ENCODE assay signal across 9 cellular contexts in the genomic region with DNA sequence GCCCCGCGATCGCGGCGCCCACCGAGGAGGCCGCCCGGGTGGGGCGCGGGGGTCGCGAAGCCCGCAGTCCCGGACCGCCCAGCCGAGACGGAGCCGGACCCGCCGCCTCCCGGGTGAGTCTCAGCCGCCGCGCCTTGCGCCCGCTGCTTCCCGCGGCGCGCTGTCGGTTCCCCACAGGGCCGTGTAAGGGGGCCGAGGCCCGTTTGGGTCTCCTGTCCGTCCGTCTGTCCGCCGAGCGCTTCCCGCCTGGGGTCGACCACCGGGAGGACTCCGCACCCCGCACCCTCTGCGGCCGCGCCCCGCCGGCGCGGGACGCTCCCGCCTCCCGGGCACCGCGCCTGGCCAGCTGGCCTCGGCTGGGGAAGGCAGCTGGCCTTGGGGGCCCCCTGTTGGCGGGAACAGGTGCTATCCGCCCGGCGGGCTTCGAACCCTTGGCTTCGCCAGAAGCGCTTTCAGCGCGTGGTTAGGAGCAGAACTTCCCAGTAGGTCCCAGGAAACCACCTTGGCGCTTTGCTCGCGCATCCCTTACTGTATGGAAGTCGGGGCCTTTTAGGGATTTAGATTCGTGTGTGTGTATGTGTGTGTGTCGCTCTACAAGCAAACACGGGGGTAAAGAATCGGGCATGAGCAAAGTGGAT. TPM values are rescaled to one million over a fixed set of nuclear protein-coding genes. Genes with fewer than 3 reads are reported as not detected.
DNase-seq lines count a peak whose midpoint lies in the region; ATAC-seq and TF ChIP-seq lines count a peak whose summit lies in the region.
"Had no signal": no experiment of that assay in that cellular context is flagged by ENCODE, and none has a peak within 500 bp of the region (broad histone marks: within the 10 kb centered on the region; RNA-seq: fewer than 3 reads in every experiment).

No MANE protein-coding gene starts in this region.

- no peaks in the 10 kb centered on the region for H3K9me3 Mint-ChIP-seq in activated CD4-positive, alpha-beta T cell treated with anti-CD3 and anti-CD28 coated beads, Interleukin-2, amount 10 ng/mL, durations not matched to agents 24 days and 14 days

- no peaks in the 10 kb centered on the region for H3K36me3 Mint-ChIP-seq in activated CD4-positive, alpha-beta T cell treated with anti-CD3 and anti-CD28 coated beads, Interleukin-2, amount 10 ng/mL, durations not matched to agents 24 days and 14 days (ENCODE audit: low read depth)

- peak; percentile 79 for DNase-seq in activated CD4-positive, alpha-beta T cell treated with anti-CD3 and anti-CD28 coated beads, Interleukin-2, amount 10 ng/mL, durations not matched to agents 24 days and 14 days
- no peak for DNase-seq in activated CD4-positive, alpha-beta T cell treated with anti-CD3 and anti-CD28 coated beads for 1 hour
- DNase-seq in NCI-H1930 (lab: John Stamatoyannopoulos, UW) (peak; percentile 38 to 53), Right ventricle myocardium inferior (ENCODE audit: missing footprints) (no peak), osteoblast (ENCODE audit: insufficient read length, low spot score, missing footprints) (peak; percentile 95)
- peak; percentile 37 for DNase-seq in activated naive CD4-positive, alpha-beta T cell treated with anti-CD3 and anti-CD28 coated beads, Interleukin-2, amount 50 U/mL, for 16 hours
- no peak for DNase-seq in stimulated activated naive CD4-positive, alpha-beta T cell treated with Interleukin-2 at 50 U/mL for 16 hours (lab: John Stamatoyannopoulos, UW)

- peak overlapping the region; percentile 36 for H3K4me3 Mint-ChIP-seq in activated CD4-positive, alpha-beta T cell treated with anti-CD3 and anti-CD28 coated beads, Interleukin-2, amount 10 ng/mL, durations not matched to agents 24 days and 14 days

- H3K79me2 ChIP-seq in osteoblast (ENCODE audit: insufficient read depth, low read length): no peaks in the 10 kb centered on the region

- ATAC-seq in Right ventricle myocardium inferior (peak; percentile 54), GM21786 (IDR thresholded peaks at IDR 0.05; ENCODE audit: unreplicated experiment) (no peak)

- H3K27ac Mint-ChIP-seq in activated CD4-positive, alpha-beta T cell treated with anti-CD3 and anti-CD28 coated beads, Interleukin-2, amount 10 ng/mL, durations not matched to agents 24 days and 14 days: no peak overlapping the region

- peak overlapping the region; percentile 74 for H3K4me3 ChIP-seq in osteoblast (ENCODE audit: insufficient read depth, low read length)

- intact Hi-C loops in activated CD4-positive, alpha-beta T cell treated with anti-CD3 and anti-CD28 coated beads, Interleukin-2, amount 10 ng/mL, durations not matched to agents 24 days and 14 days (cut with micrococcal nuclease): loop anchor here (10.0 kb wide), 1 partner anchor 121 kb away; no protein-coding TSS in a partner anchor
- intact Hi-C loops in Right ventricle myocardium inferior (cut with DNase I): loop anchor here (2.0 to 10.0 kb wide), 3 partner anchors 25 to 151 kb away; no protein-coding TSS in a partner anchor

- H3K4me1 ChIP-seq in osteoblast (ENCODE audit: insufficient read depth, low read length): peaks cover 22% of the 10 kb centered on the region

- H3K36me3 ChIP-seq in osteoblast (ENCODE audit: insufficient read depth, low read length): no peaks in the 10 kb centered on the region
- H3K36me3 ChIP-seq: neutrophil had no signal

- H3K9me3 ChIP-seq in osteoblast (ENCODE audit: low read depth, low read length): no peaks in the 10 kb centered on the region
- H3K9me3 ChIP-seq: neutrophil had no signal

- H4K20me1 ChIP-seq in osteoblast (ENCODE audit: insufficient read depth, low read length): no peaks in the 10 kb centered on the region

- TF ChIP-seq CTCF in osteoblast (IDR thresholded peaks at IDR 0.05; ENCODE audit: extremely low read depth, low read depth, low read length): peak; percentile 54

- peaks cover 29% of the 10 kb centered on the region for H3K4me1 Mint-ChIP-seq in activated CD4-positive, alpha-beta T cell treated with anti-CD3 and anti-CD28 coated beads, Interleukin-2, amount 10 ng/mL, durations not matched to agents 24 days and 14 days

- H3K4me2 ChIP-seq in osteoblast (ENCODE audit: insufficient read depth, low read length): peak overlapping the region; percentile 94

- peaks cover 16% of the 10 kb centered on the region for H3K27me3 ChIP-seq in osteoblast (ENCODE audit: insufficient read depth, low read length)

- peaks cover 55% of the 10 kb centered on the region for H3K27me3 Mint-ChIP-seq in activated CD4-positive, alpha-beta T cell treated with anti-CD3 and anti-CD28 coated beads, Interleukin-2, amount 10 ng/mL, durations not matched to agents 24 days and 14 days

- no peak overlapping the region for H3K27ac ChIP-seq in osteoblast (ENCODE audit: low read depth, low read length)
- H3K27ac ChIP-seq: neutrophil had no signal

- peak overlapping the region; percentile 92 for H2AFZ ChIP-seq in osteoblast (ENCODE audit: low read length)

RNA-seq across cellular contexts. Expression of a gene that starts 0.4 kb away (rescaled TPM):
- total RNA-seq in activated CD4-positive, alpha-beta T cell treated with anti-CD3 and anti-CD28 coated beads, Interleukin-2, amount 10 ng/mL, durations not matched to agents 24 days and 14 days: 0.14 and 0.19 TPM in 2 replicates
- total RNA-seq in Right ventricle myocardium inferior (4.7 TPM), osteoblast (0.59 and 0.72 TPM in 2 replicates)

Comparison
In these comparisons a context has a peak if more than half of its experiments do, and no peak if none do; other contexts are left out.
1. DNase-seq: peak in activated CD4-positive, alpha-beta T cell treated with anti-CD3 and anti-CD28 coated beads, Interleukin-2, amount 10 ng/mL, durations not matched to agents 24 days and 14 days (single experiment), NCI-H1930 (2 of 2), activated naive CD4-positive, alpha-beta T cell treated with anti-CD3 and anti-CD28 coated beads, Interleukin-2, amount 50 U/mL, for 16 hours (single experiment) and osteoblast (single experiment); none in activated CD4-positive, alpha-beta T cell treated with anti-CD3 and anti-CD28 coated beads for 1 hour (single experiment), Right ventricle myocardium inferior (single experiment) and stimulated activated naive CD4-positive, alpha-beta T cell treated with Interleukin-2 at 50 U/mL for 16 hours (single experiment).